16 cellular contexts compared by ENCODE assay signal in genomic region chr4:74118600-74119351, GRCh38.
"Had no signal": no experiment of that assay in that cellular context is flagged by ENCODE, and none has a peak within 500 bp of the region (broad histone marks: within the 10 kb centered on the region; RNA-seq: fewer than 3 reads in every experiment).

No MANE protein-coding gene starts in this region.

- H3K9me3 ChIP-seq: stomach, testis, upper lobe of left lung had no signal

- H3K36me3 ChIP-seq: brain microvascular endothelial cell, stomach, upper lobe of left lung had no signal

- H3K79me2 ChIP-seq: parathyroid adenoma had no signal

- H3K4me1 Mint-ChIP-seq: activated CD4-positive, alpha-beta T cell treated with anti-CD3 and anti-CD28 coated beads, Interleukin-2, amount 10 ng/mL, durations not matched to agents 7 days and 5 days; activated naive CD8-positive, alpha-beta T cell treated with anti-CD3 and anti-CD28 coated beads, Interleukin-2, amount 10 ng/mL, durations not matched to agents 7 days and 5 days had no signal

- H3K36me3 Mint-ChIP-seq: activated naive CD8-positive, alpha-beta T cell treated with anti-CD3 and anti-CD28 coated beads, Interleukin-2, amount 10 ng/mL, durations not matched to agents 7 days and 5 days; naive B cell had no signal

- H3K9me3 Mint-ChIP-seq: effector memory CD8-positive, alpha-beta T cell had no signal

- H2AFZ ChIP-seq: parathyroid adenoma had no signal

- ATAC-seq: effector memory CD8-positive, alpha-beta T cell had no signal

- H3K27me3 ChIP-seq: brain microvascular endothelial cell, stomach, testis, upper lobe of left lung had no signal

- DNase-seq: activated CD4-positive, alpha-beta T cell treated with anti-CD3 and anti-CD28 coated beads, Interleukin-2, amount 10 ng/mL, durations not matched to agents 7 days and 5 days; activated CD8-positive, alpha-beta memory T cell treated with anti-CD3 and anti-CD28 coated beads for 24 hours; activated naive CD4-positive, alpha-beta T cell; activated naive CD8-positive, alpha-beta T cell treated with anti-CD3 and anti-CD28 coated beads, Interleukin-2, amount 10 ng/mL, durations not matched to agents 7 days and 5 days; brain microvascular endothelial cell; dermis blood vessel endothelial cell; effector memory CD8-positive, alpha-beta T cell; foreskin melanocyte; head of caudate nucleus; naive B cell; stimulated activated CD4-positive, alpha-beta T cell treated with anti-CD3 and anti-CD28 coated beads, Interleukin-12 subunit alpha, Interleukin-12 subunit beta, amount 100 ng/mL, for 4 hours; stimulated activated CD4-positive, alpha-beta T cell treated with anti-CD3 and anti-CD28 coated beads, Interleukin-2, amount 100 ng/mL, for 24 hours; stomach; testis had no signal

- H3K4me3 ChIP-seq: stomach, testis, upper lobe of left lung had no signal

- H3K4me3 Mint-ChIP-seq: activated CD4-positive, alpha-beta T cell treated with anti-CD3 and anti-CD28 coated beads, Interleukin-2, amount 10 ng/mL, durations not matched to agents 7 days and 5 days; activated naive CD8-positive, alpha-beta T cell treated with anti-CD3 and anti-CD28 coated beads, Interleukin-2, amount 10 ng/mL, durations not matched to agents 7 days and 5 days; effector memory CD8-positive, alpha-beta T cell; naive B cell had no signal

- H3K4me1 ChIP-seq: parathyroid adenoma had no signal

- H3K27ac ChIP-seq: brain microvascular endothelial cell, parathyroid adenoma, testis had no signal

- H3K27me3 Mint-ChIP-seq: activated CD4-positive, alpha-beta T cell treated with anti-CD3 and anti-CD28 coated beads, Interleukin-2, amount 10 ng/mL, durations not matched to agents 7 days and 5 days; activated naive CD8-positive, alpha-beta T cell treated with anti-CD3 and anti-CD28 coated beads, Interleukin-2, amount 10 ng/mL, durations not matched to agents 7 days and 5 days had no signal

- H3K9ac ChIP-seq: parathyroid adenoma had no signal

- H3K27ac Mint-ChIP-seq: activated CD4-positive, alpha-beta T cell treated with anti-CD3 and anti-CD28 coated beads, Interleukin-2, amount 10 ng/mL, durations not matched to agents 7 days and 5 days; activated naive CD8-positive, alpha-beta T cell treated with anti-CD3 and anti-CD28 coated beads, Interleukin-2, amount 10 ng/mL, durations not matched to agents 7 days and 5 days; effector memory CD8-positive, alpha-beta T cell had no signal
